In genomic region chr4:183241322-183241640, GRCh38 we compare ENCODE assay signal across 11 cellular contexts.
DNase-seq lines count a peak whose midpoint lies in the region; ATAC-seq and TF ChIP-seq lines count a peak whose summit lies in the region.
"Had no signal": no experiment of that assay in that cellular context is flagged by ENCODE, and none has a peak within 500 bp of the region (broad histone marks: within the 10 kb centered on the region; RNA-seq: fewer than 3 reads in every experiment).

No MANE protein-coding gene starts in this region.

- no peak overlapping the region for H3K27ac Mint-ChIP-seq in effector memory CD8-positive, alpha-beta T cell
- no peak overlapping the region for H3K27ac Mint-ChIP-seq in stimulated activated naive CD8-positive, alpha-beta T cell treated with anti-CD3 and anti-CD28 coated beads, Interleukin-15, amount 100 ng/mL, for 72 hours

- no peak overlapping the region for H3K4me3 Mint-ChIP-seq in effector memory CD8-positive, alpha-beta T cell
- H3K4me3 Mint-ChIP-seq in stimulated activated naive CD8-positive, alpha-beta T cell treated with anti-CD3 and anti-CD28 coated beads, Interleukin-15, amount 100 ng/mL, for 72 hours: no peak overlapping the region

- no peak overlapping the region for H3K4me3 ChIP-seq in fibroblast of pulmonary artery (replicated peaks; ENCODE audit: low read depth, low read length)
- H3K4me3 ChIP-seq in osteoblast (ENCODE audit: insufficient read depth, low read length): no peak overlapping the region
- H3K4me3 ChIP-seq: prostate gland had no signal

- in situ Hi-C loops in SK-MEL-5 (cut with HindIII; ENCODE audit: low pct_unique_long_range_greater_than_20kb, low sequenced_read_pairs): no loop called here

- H3K79me2 ChIP-seq in osteoblast (ENCODE audit: insufficient read depth, low read length): peaks cover 4% of the 10 kb centered on the region

- no peaks in the 10 kb centered on the region for H3K9me3 Mint-ChIP-seq in effector memory CD8-positive, alpha-beta T cell
- H3K9me3 Mint-ChIP-seq in stimulated activated naive CD8-positive, alpha-beta T cell treated with anti-CD3 and anti-CD28 coated beads, Interleukin-15, amount 100 ng/mL, for 72 hours: no peaks in the 10 kb centered on the region

- no peaks in the 10 kb centered on the region for H3K27me3 ChIP-seq in osteoblast (ENCODE audit: insufficient read depth, low read length)

- TF ChIP-seq CTCF in fibroblast of pulmonary artery (IDR thresholded peaks at IDR 0.05; ENCODE audit: low read length, missing control alignments) (no peak), osteoblast (IDR thresholded peaks at IDR 0.05; ENCODE audit: extremely low read depth, low read depth, low read length) (no peak)

- H3K4me1 ChIP-seq in osteoblast (ENCODE audit: insufficient read depth, low read length): peaks cover 12% of the 10 kb centered on the region
- H3K4me1 ChIP-seq: prostate gland had no signal

- no peaks in the 10 kb centered on the region for H4K20me1 ChIP-seq in osteoblast (ENCODE audit: insufficient read depth, low read length)

- H3K27ac ChIP-seq in osteoblast (ENCODE audit: low read depth, low read length): peak overlapping the region; percentile 64

- peaks cover 17% of the 10 kb centered on the region in 2 donors for H3K27me3 Mint-ChIP-seq in effector memory CD8-positive, alpha-beta T cell
- no peaks in the 10 kb centered on the region for H3K27me3 Mint-ChIP-seq in stimulated activated naive CD8-positive, alpha-beta T cell treated with anti-CD3 and anti-CD28 coated beads, Interleukin-15, amount 100 ng/mL, for 72 hours

- ATAC-seq in effector memory CD8-positive, alpha-beta T cell (replicated peaks): no peak
- no peak for ATAC-seq in stimulated activated naive CD8-positive, alpha-beta T cell treated with anti-CD3 and anti-CD28 coated beads, Interleukin-15, amount 100 ng/mL, for 72 hours
- ATAC-seq in HG02840 (IDR thresholded peaks at IDR 0.05; ENCODE audit: low FRiP score, unreplicated experiment): no peak
- no peak for ATAC-seq in HG02571 (IDR thresholded peaks at IDR 0.05; ENCODE audit: unreplicated experiment)

- H2AFZ ChIP-seq in osteoblast (ENCODE audit: low read length): no peak overlapping the region

- no peaks in the 10 kb centered on the region for H3K4me1 Mint-ChIP-seq in effector memory CD8-positive, alpha-beta T cell (ENCODE audit: low read depth in 2 of 2)
- no peaks in the 10 kb centered on the region for H3K4me1 Mint-ChIP-seq in stimulated activated naive CD8-positive, alpha-beta T cell treated with anti-CD3 and anti-CD28 coated beads, Interleukin-15, amount 100 ng/mL, for 72 hours

- H3K9me3 ChIP-seq in osteoblast (ENCODE audit: low read depth, low read length): no peaks in the 10 kb centered on the region
- H3K9me3 ChIP-seq: prostate gland had no signal

- H3K36me3 ChIP-seq in osteoblast (ENCODE audit: insufficient read depth, low read length): peaks cover 33% of the 10 kb centered on the region
- H3K36me3 ChIP-seq: prostate gland had no signal

- H3K36me3 Mint-ChIP-seq in effector memory CD8-positive, alpha-beta T cell (ENCODE audit: insufficient read depth): no peaks in the 10 kb centered on the region

- peak; percentile 72 for DNase-seq in EH (ENCODE audit: low read depth)
- peak; percentile 65 for DNase-seq in SK-MEL-5 (ENCODE audit: low read depth, low spot score)
- DNase-seq in fibroblast of pulmonary artery (ENCODE audit: low read depth): peak; percentile 89
- peak; percentile 72 for DNase-seq in osteoblast (ENCODE audit: insufficient read length, low spot score, missing footprints)
- no peak for DNase-seq in effector memory CD8-positive, alpha-beta T cell
- no peak for DNase-seq in stimulated activated naive CD8-positive, alpha-beta T cell treated with anti-CD3 and anti-CD28 coated beads, Interleukin-15, amount 100 ng/mL, for 72 hours
- DNase-seq: COR-L47, H7 had no signal

- H3K4me2 ChIP-seq in osteoblast (ENCODE audit: insufficient read depth, low read length): peak overlapping the region; percentile 6

Comparison
In these comparisons a context has a peak if more than half of its experiments do, and no peak if none do; other contexts are left out.
1. DNase-seq: peak in EH (single experiment), SK-MEL-5 (single experiment), fibroblast of pulmonary artery (single experiment) and osteoblast (single experiment); none in effector memory CD8-positive, alpha-beta T cell (0 of 3) and stimulated activated naive CD8-positive, alpha-beta T cell treated with anti-CD3 and anti-CD28 coated beads, Interleukin-15, amount 100 ng/mL, for 72 hours (0 of 2).